Comparison of ENCODE assay signal across 22 cellular contexts in genomic region chr13:65808061-65808460, GRCh38.
DNase-seq lines count a peak whose midpoint lies in the region; ATAC-seq and TF ChIP-seq lines count a peak whose summit lies in the region.
"Had no signal": no experiment of that assay in that cellular context is flagged by ENCODE, and none has a peak within 500 bp of the region (broad histone marks: within the 10 kb centered on the region; RNA-seq: fewer than 3 reads in every experiment).

No MANE protein-coding gene starts in this region.

- H3K27me3 ChIP-seq in brain microvascular endothelial cell (replicated peaks) (no peaks in the 10 kb centered on the region), breast epithelium (no peaks in the 10 kb centered on the region), mesendoderm (ENCODE audit: insufficient read depth, low read length, poor library complexity) (no peaks in the 10 kb centered on the region)

- no peak for TF ChIP-seq POLR2A in breast epithelium (IDR thresholded peaks at IDR 0.05)

- H3K4me2 ChIP-seq in mesendoderm (ENCODE audit: low read length), result no peak overlapping the region

- H3K4me3 ChIP-seq in brain microvascular endothelial cell (ENCODE audit: low read depth, low read length) (no peak overlapping the region), breast epithelium (no peak overlapping the region), mesendoderm (ENCODE audit: low read length) (no peak overlapping the region)
- H3K4me3 ChIP-seq: HAP-1, thoracic aorta had no signal

- in situ Hi-C loops in brain microvascular endothelial cell (cut with HindIII; ENCODE audit: low pct_ligation_motif_present, low sequenced_read_pairs), result no loop called here

- no peak overlapping the region for H4K5ac ChIP-seq in mesendoderm (ENCODE audit: low read length)

- DNase-seq in AG08396 (ENCODE audit: low spot score) (peak; percentile 11), HT1080 (ENCODE audit: low read depth) (peak; percentile 46), brain microvascular endothelial cell (peak; percentile 5), iris pigment epithelial cell (ENCODE audit: low read depth) (peak; percentile 12), breast epithelium (ENCODE audit: low spot score in 2 of 2) (no peak), mesendoderm (no peak)
- DNase-seq: activated CD4-positive, alpha-beta T cell treated with anti-CD3 and anti-CD28 coated beads, Interleukin-2, amount 50 U/mL, for 1 hour; central memory CD4-positive, alpha-beta T cell; DMS 273 treated with DMSO at 0.1 percent for 48 hours; erythroblast; midbrain; NCI-H146; NCI-H774; SHP77 had no signal

- H2BK15ac ChIP-seq in mesendoderm (replicated peaks; ENCODE audit: low read depth), result no peak overlapping the region

- intact Hi-C loops in breast epithelium (cut with DNase I; ENCODE audit: low total_unique reads), result no loop called here

- no peaks in the 10 kb centered on the region for H3K79me2 ChIP-seq in mesendoderm (ENCODE audit: control insufficient read depth, insufficient read depth, low read length)
- H3K79me2 ChIP-seq: parathyroid adenoma had no signal

- H3K36me3 ChIP-seq in brain microvascular endothelial cell (replicated peaks), result no peaks in the 10 kb centered on the region
- no peaks in the 10 kb centered on the region for H3K36me3 ChIP-seq in breast epithelium
- H3K36me3 ChIP-seq in mesendoderm (ENCODE audit: control insufficient read depth, insufficient read depth, low read length), result no peaks in the 10 kb centered on the region
- H3K36me3 ChIP-seq: HAP-1, thoracic aorta had no signal

- H4K8ac ChIP-seq in mesendoderm (ENCODE audit: low read depth, low read length), result no peak overlapping the region

- no peak overlapping the region for H2BK5ac ChIP-seq in mesendoderm (ENCODE audit: low read length)

- no CpG with 5 or more reads among the region's 1 CpG for WGBS in mesendoderm (ENCODE audit: extremely low coverage, insufficient coverage, low lambda C conversion rate)

- no peak overlapping the region for H3K18ac ChIP-seq in mesendoderm (ENCODE audit: low read length)

- no peak overlapping the region for H3K27ac ChIP-seq in brain microvascular endothelial cell
- H3K27ac ChIP-seq in breast epithelium, result no peak overlapping the region
- no peak overlapping the region for H3K27ac ChIP-seq in mesendoderm (ENCODE audit: low read depth, low read length)
- H3K27ac ChIP-seq: parathyroid adenoma, thoracic aorta, VCaP had no signal

- H2BK120ac ChIP-seq in mesendoderm (ENCODE audit: low read depth, low read length), result no peak overlapping the region

- H3K23ac ChIP-seq in mesendoderm (ENCODE audit: low read length), result no peak overlapping the region

- no peaks in the 10 kb centered on the region for H3K79me1 ChIP-seq in mesendoderm (ENCODE audit: low read length)

- no peak overlapping the region for H3K4ac ChIP-seq in mesendoderm (ENCODE audit: low read depth, low read length)

- H3K4me1 ChIP-seq in breast epithelium, result no peaks in the 10 kb centered on the region
- H3K4me1 ChIP-seq in mesendoderm (ENCODE audit: control insufficient read depth, low read depth, low read length), result no peaks in the 10 kb centered on the region
- H3K4me1 ChIP-seq: parathyroid adenoma had no signal

- H2AK5ac ChIP-seq in mesendoderm (ENCODE audit: low read length), result no peak overlapping the region

- H3K9me3 ChIP-seq in breast epithelium, result no peaks in the 10 kb centered on the region
- H3K9me3 ChIP-seq: HAP-1, thoracic aorta had no signal

- ATAC-seq in GM21529 (IDR thresholded peaks at IDR 0.05; ENCODE audit: unreplicated experiment) (no peak), GM18861 (IDR thresholded peaks at IDR 0.05; ENCODE audit: unreplicated experiment) (no peak)
- ATAC-seq: sciatic nerve; stimulated activated effector memory CD8-positive, alpha-beta T cell treated with anti-CD3 and anti-CD28 coated beads, Interleukin-12 subunit alpha, Interleukin-12 subunit beta, amount 100 ng/mL, for 72 hours had no signal

- H3K9ac ChIP-seq in mesendoderm (ENCODE audit: low read length), result no peak overlapping the region
- H3K9ac ChIP-seq: parathyroid adenoma had no signal

- TF ChIP-seq CTCF in brain microvascular endothelial cell (IDR thresholded peaks at IDR 0.05; ENCODE audit: low read depth, low read length, missing control alignments) (no peak), breast epithelium (IDR thresholded peaks at IDR 0.05) (no peak)

- no peak overlapping the region for H3K56ac ChIP-seq in mesendoderm (ENCODE audit: low read length)

Comparison
In these comparisons a context has a peak if more than half of its experiments do, and no peak if none do; other contexts are left out.
1. DNase-seq: peak in AG08396 (single experiment), HT1080 (single experiment), brain microvascular endothelial cell (single experiment) and iris pigment epithelial cell (single experiment); none in breast epithelium (0 of 2) and mesendoderm (single experiment).